7 cellular contexts compared by ENCODE assay signal in genomic region chr1:8348777-8349472, GRCh38. TPM values are rescaled to one million over a fixed set of nuclear protein-coding genes. Genes with fewer than 3 reads are reported as not detected.
DNase-seq lines count a peak whose midpoint lies in the region; ATAC-seq and TF ChIP-seq lines count a peak whose summit lies in the region.

No MANE protein-coding gene starts in this region.

- peak; percentile 86 for TF ChIP-seq CTCF in GM12875 (IDR thresholded peaks at IDR 0.05; ENCODE audit: borderline replicate concordance, insufficient read depth, low read depth, low read length)
- TF ChIP-seq CTCF in VCaP (conservative IDR thresholded peaks at IDR 0.05): peak; percentile 96

- DNase-seq in NCI-H1436 (lab: John Stamatoyannopoulos, UW): peak; percentile 38
- peak; percentile 47 to 69 for DNase-seq in T47D (ENCODE audit: low read depth in 1 of 2, low spot score in 1 of 2)
- DNase-seq in left colon: peak; percentile 46 to 73
- peak; percentile 10 to 62 (median 46) for DNase-seq in stimulated activated CD4-positive, alpha-beta T cell treated with anti-CD3 and anti-CD28 coated beads, TNF-alpha, amount 100 ng/mL, for 1 hour (ENCODE audit: low read depth in 3 of 3, low spot score in 1 of 3)

- intact Hi-C loops in left colon (cut with DNase I, micrococcal nuclease): loop anchor here (5.0 to 10.0 kb wide), 2 partner anchors 334 to 367 kb away; no protein-coding TSS in a partner anchor

- peak; percentile 70 for ATAC-seq in left colon
- no peak for ATAC-seq in HG02970 (IDR thresholded peaks at IDR 0.05; ENCODE audit: low FRiP score, unreplicated experiment)

- H3K4me3 ChIP-seq in GM12875 (ENCODE audit: low read depth, low read length): no peak overlapping the region

- in situ Hi-C loops in T47D (cut with HindIII; ENCODE audit: low pct_unique_long_range_greater_than_20kb, low sequenced_read_pairs): no loop called here

- H3K27ac ChIP-seq in VCaP: no peak overlapping the region

RNA-seq across cellular contexts. Expression of gene SLC45A1, which starts 31.0 kb away (rescaled TPM):
- under 1 TPM; 0.70 to 0.73 TPM for total RNA-seq in left colon
